In the genomic region with DNA sequence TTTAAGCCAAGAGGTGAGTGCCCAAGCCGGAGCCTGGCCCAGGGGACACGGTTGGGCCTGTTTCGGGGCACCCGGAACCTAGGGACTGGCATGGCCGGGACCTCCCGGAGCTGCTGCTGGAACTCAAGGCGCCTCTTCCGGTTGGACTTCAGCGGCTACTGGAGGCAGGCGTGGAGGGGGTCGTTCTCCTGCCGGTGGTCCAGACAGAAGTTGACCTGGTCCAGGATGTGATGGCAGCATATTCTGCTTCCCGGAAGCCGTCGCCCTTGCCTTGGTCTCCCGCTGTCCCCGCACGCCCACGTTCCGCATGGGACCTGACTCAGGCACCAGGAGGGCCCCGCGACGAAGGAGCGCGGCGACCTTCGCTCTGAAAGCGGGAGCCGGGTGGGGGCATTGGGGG, we compare ENCODE assay signal across 22 cellular contexts.
A peak's percentile ranks its signal among the peaks of the same experiment; 100 is the strongest.
DNase-seq lines count a peak whose midpoint lies in the region; ATAC-seq, FAIRE-seq and TF ChIP-seq lines count a peak whose summit lies in the region.
"Had no signal": no experiment of that assay in that cellular context is flagged by ENCODE, and none has a peak within 500 bp of the region (broad histone marks: within the 10 kb centered on the region; RNA-seq: fewer than 3 reads in every experiment).

No MANE protein-coding gene starts in this region.

- TF ChIP-seq POLR2A in HepG2 (IDR thresholded peaks at IDR 0.05; ENCODE audit: insufficient read depth in 1 of 2, low read depth in 2 of 2, low read length in 2 of 2) (no peak), right lobe of liver (IDR thresholded peaks at IDR 0.05) (no peak), testis (IDR thresholded peaks at IDR 0.05) (no peak)

- H2BK12ac ChIP-seq in neuronal stem cell (ENCODE audit: low read length) = no peak overlapping the region
- H2BK12ac ChIP-seq in mesenchymal stem cell (ENCODE audit: low read length in 2 of 2) = no peak overlapping the region

- H3K27ac ChIP-seq in HepG2 (ENCODE audit: extremely low read length, insufficient read depth, low read length) (no peak overlapping the region), right lobe of liver (no peak overlapping the region), RWPE1 (peak overlapping the region; percentile 7; the same call in 1 of the 2 replicates), neuronal stem cell (replicated peaks; ENCODE audit: low read length) (no peak overlapping the region), testis (no peak overlapping the region), mesenchymal stem cell (ENCODE audit: low read length, poor library complexity, severe bottlenecking) (no peak overlapping the region)
- H3K27ac ChIP-seq: 22Rv1, C4-2B had no signal

- H3K9me3 ChIP-seq in HepG2 (ENCODE audit: low read length) = no peaks in the 10 kb centered on the region
- H3K9me3 ChIP-seq in right lobe of liver = no peaks in the 10 kb centered on the region
- no peaks in the 10 kb centered on the region for H3K9me3 ChIP-seq in neuronal stem cell (replicated peaks in 1 of 2; ENCODE audit: control insufficient read depth in 2 of 2, insufficient read depth in 1 of 2, low read depth in 1 of 2, low read length in 2 of 2)
- no peaks in the 10 kb centered on the region for H3K9me3 ChIP-seq in testis
- no peaks in the 10 kb centered on the region for H3K9me3 ChIP-seq in mesenchymal stem cell (ENCODE audit: control insufficient read depth, low read length)
- H3K9me3 ChIP-seq: A549, Caco-2 had no signal

- POLR2A ChIA-PET in HepG2 (lab: Yijun Ruan, JAX) (no interaction called here), RWPE1 (lab: Yijun Ruan, JAX; ENCODE audit: low non-redundant PET) (no interaction called here)

- no peak for TF ChIP-seq RAD21 in HepG2 (CRISPR knock-in tag; IDR thresholded peaks at IDR 0.05)

- intact Hi-C loops in HepG2 (cut with micrococcal nuclease; ENCODE audit: unreplicated experiment) = no loop called here
- intact Hi-C loops in right lobe of liver (cut with DNase I) = loop anchor here in 1 of 2 donors (5.0 kb wide), 1 partner anchor 334 kb away; no protein-coding TSS in a partner anchor
- intact Hi-C loops in testis (cut with DNase I; ENCODE audit: low total_unique reads) = loop anchor here (5.0 kb wide), 1 partner anchor 339 kb away; no protein-coding TSS in a partner anchor

- WGBS in HepG2 (ENCODE audit: low lambda C conversion rate) = 85% methylated on average over 28 of the region's 29 CpGs
- WGBS in right lobe of liver (ENCODE audit: insufficient coverage, low coverage, low lambda C conversion rate, missing lambda C conversion rate) = 96% methylated on average over 9 of the region's 29 CpGs
- no CpG with 5 or more reads among the region's 29 CpGs for WGBS in neuronal stem cell (ENCODE audit: extremely low coverage in 2 of 2, insufficient read length in 2 of 2, insufficient replicate concordance in 1 of 2), 2 donors
- 70 to 75% methylated on average over 20 to 29 of the region's 29 CpGs for WGBS in testis, 2 donors
- 94% methylated on average over 29 of the region's 29 CpGs for WGBS in mesenchymal stem cell

- no peaks in the 10 kb centered on the region for H3K79me1 ChIP-seq in neuronal stem cell (ENCODE audit: low read depth, low read length)
- H3K79me1 ChIP-seq in mesenchymal stem cell (replicated peaks; ENCODE audit: low read length, poor library complexity, severe bottlenecking) = no peaks in the 10 kb centered on the region

- TF ChIP-seq CTCF in HepG2 (CRISPR knock-in tag; IDR thresholded peaks at IDR 0.05) (no peak), right lobe of liver (IDR thresholded peaks at IDR 0.05) (no peak), RWPE1 (conservative IDR thresholded peaks at IDR 0.05; ENCODE audit: low read depth) (no peak), testis (IDR thresholded peaks at IDR 0.05) (no peak)

- H2BK5ac ChIP-seq in neuronal stem cell (ENCODE audit: low read length) (no peak overlapping the region), mesenchymal stem cell (ENCODE audit: low read depth, low read length, poor library complexity, severe bottlenecking) (no peak overlapping the region)

- no peak overlapping the region for H2BK120ac ChIP-seq in neuronal stem cell (ENCODE audit: low read depth, low read length)
- H2BK120ac ChIP-seq in mesenchymal stem cell (ENCODE audit: low read depth, low read length) = no peak overlapping the region

- no peak overlapping the region for H2BK15ac ChIP-seq in neuronal stem cell (ENCODE audit: low read length)
- no peak overlapping the region for H2BK15ac ChIP-seq in mesenchymal stem cell (ENCODE audit: low read depth, poor library complexity, severe bottlenecking)

- H4K8ac ChIP-seq in neuronal stem cell (ENCODE audit: low read depth, low read length) (no peak overlapping the region), mesenchymal stem cell (ENCODE audit: low read length) (no peak overlapping the region)

- ATAC-seq in HepG2 (no peak), right lobe of liver (no peak), GM21390 (IDR thresholded peaks at IDR 0.05; ENCODE audit: unreplicated experiment) (no peak), GM21786 (IDR thresholded peaks at IDR 0.05; ENCODE audit: unreplicated experiment) (no peak)
- ATAC-seq: A549; CD8-positive, alpha-beta T cell had no signal

- FAIRE-seq in HepG2 (lab: Jason Lieb, UNC) = no peak
- FAIRE-seq: A549, D721Med, G401.6, GM12891, GM19239 had no signal

- no peak overlapping the region for H3K9ac ChIP-seq in HepG2 (ENCODE audit: insufficient read depth, low read depth, low read length)
- no peak overlapping the region for H3K9ac ChIP-seq in neuronal stem cell (ENCODE audit: low read depth, low read length, poor library complexity)
- no peak overlapping the region for H3K9ac ChIP-seq in mesenchymal stem cell (ENCODE audit: low read length)

- H3K4me2 ChIP-seq in HepG2 (ENCODE audit: low read depth, low read length) (no peak overlapping the region), neuronal stem cell (ENCODE audit: insufficient read depth, low read length, poor library complexity, severe bottlenecking) (no peak overlapping the region), mesenchymal stem cell (ENCODE audit: low read length, poor library complexity, severe bottlenecking) (no peak overlapping the region)
- H3K4me2 ChIP-seq: A549 had no signal

- no peak overlapping the region for H3K4me3 ChIP-seq in HepG2 (replicated peaks in 1 of 3; ENCODE audit: insufficient read depth in 1 of 3, low read depth in 2 of 3, low read length in 3 of 3)
- H3K4me3 ChIP-seq in right lobe of liver = no peak overlapping the region
- no peak overlapping the region for H3K4me3 ChIP-seq in neuronal stem cell (ENCODE audit: low read length in 2 of 2)
- peak overlapping the region; percentile 24 to 29 for H3K4me3 ChIP-seq in testis
- no peak overlapping the region for H3K4me3 ChIP-seq in mesenchymal stem cell (ENCODE audit: insufficient read depth in 1 of 2, low read depth in 1 of 2, low read length in 2 of 2)
- H3K4me3 ChIP-seq: A549 had no signal

- H4K91ac ChIP-seq in neuronal stem cell (ENCODE audit: low read depth, low read length, poor library complexity) (no peak overlapping the region), mesenchymal stem cell (ENCODE audit: low read length) (no peak overlapping the region)

- H3K79me2 ChIP-seq in HepG2 (ENCODE audit: insufficient read depth, low read length) = no peaks in the 10 kb centered on the region

- peak overlapping the region; percentile 40 for H2AK5ac ChIP-seq in neuronal stem cell (ENCODE audit: low read depth, low read length)
- H2AK5ac ChIP-seq in mesenchymal stem cell (ENCODE audit: low read length, severe bottlenecking) = no peak overlapping the region

- no peak overlapping the region for H3K23ac ChIP-seq in neuronal stem cell (ENCODE audit: low read depth, low read length, poor library complexity)
- H3K23ac ChIP-seq in mesenchymal stem cell (ENCODE audit: low read length in 2 of 2) = no peak overlapping the region

- H3K14ac ChIP-seq in neuronal stem cell (ENCODE audit: low read length) = peak overlapping the region; percentile 25
- H3K14ac ChIP-seq in mesenchymal stem cell (ENCODE audit: low read length in 2 of 2) = no peak overlapping the region

- in situ Hi-C loops in HepG2 (cut with HindIII; ENCODE audit: extremely low pct_ligation_motif_present, low pct_unique_long_range_greater_than_20kb) = loop anchor here (25.0 kb wide), 1 partner anchor 644 kb away; no protein-coding TSS in a partner anchor

- H2AFZ ChIP-seq in HepG2 (ENCODE audit: low read length) = no peak overlapping the region
- H2AFZ ChIP-seq in neuronal stem cell (ENCODE audit: low read length) = no peak overlapping the region
- no peak overlapping the region for H2AFZ ChIP-seq in mesenchymal stem cell (ENCODE audit: low read depth, low read length)

- no peak for TF ChIP-seq EP300 in HepG2 (IDR thresholded peaks at IDR 0.05; ENCODE audit: low read depth in 2 of 2, low read length in 2 of 2)
- TF ChIP-seq EP300 in HepG2 (CRISPR knock-in tag; IDR thresholded peaks at IDR 0.05; ENCODE audit: borderline replicate concordance) = no peak

- H3K27me3 ChIP-seq in HepG2 (ENCODE audit: control insufficient read depth in 1 of 2, insufficient read depth in 2 of 2, low read length in 2 of 2) (peaks cover 0 to 33% of the 10 kb centered on the region in 2 experiments; a peak in 2 of 5 replicates), right lobe of liver (no peaks in the 10 kb centered on the region), neuronal stem cell (ENCODE audit: control insufficient read depth in 3 of 3, insufficient read depth in 3 of 3, low read depth in 1 of 3, low read length in 3 of 3) (peaks cover 0 to 2% (median 0%) of the 10 kb centered on the region in 3 experiments), testis (no peaks in the 10 kb centered on the region), mesenchymal stem cell (ENCODE audit: control insufficient read depth in 1 of 2, insufficient read depth in 1 of 2, low read length in 2 of 2) (peaks cover 0 to 20% of the 10 kb centered on the region in 2 experiments)

- no peak for DNase-seq in HepG2 (ENCODE audit: low spot score)
- no peak for DNase-seq in right lobe of liver
- DNase-seq in RWPE1 (ENCODE audit: low spot score) = no peak
- DNase-seq in neuronal stem cell (ENCODE audit: low spot score) = no peak
- peak; percentile 19 for DNase-seq in testis
- DNase-seq in mesenchymal stem cell = no peak
- DNase-seq: AML-193; Caco-2; Calu3; CD4-positive, alpha-beta T cell; CD8-positive, alpha-beta T cell; DMS79 treated with DMSO at 0.1 percent for 48 hours; GF-D8 had no signal

- BruUV-seq in HepG2 (replicated peaks; lab: Mats Ljungman, UMichigan) = no TSS peak

- no peaks in the 10 kb centered on the region for H4K20me1 ChIP-seq in HepG2 (ENCODE audit: insufficient read depth, low read length)

- CTCF ChIA-PET in HepG2 (lab: Yijun Ruan, JAX; ENCODE audit: low intra/inter-chr PET ratio, low total read pairs) (no interaction called here), RWPE1 (lab: Yijun Ruan, JAX) (no interaction called here)

- no peak overlapping the region for H3K4ac ChIP-seq in neuronal stem cell (ENCODE audit: low read length)
- H3K4ac ChIP-seq in mesenchymal stem cell (ENCODE audit: low read depth in 1 of 2, low read length in 2 of 2) = no peak overlapping the region

- H3K18ac ChIP-seq in neuronal stem cell (ENCODE audit: low read length) (no peak overlapping the region), mesenchymal stem cell (ENCODE audit: low read depth in 1 of 2, low read length in 2 of 2) (no peak overlapping the region)

- H3K36me3 ChIP-seq in HepG2 (replicated peaks in 1 of 2; ENCODE audit: control insufficient read depth in 1 of 2, insufficient read depth in 2 of 2, low read length in 2 of 2) (no peaks in the 10 kb centered on the region), right lobe of liver (no peaks in the 10 kb centered on the region), neuronal stem cell (replicated peaks in 1 of 2; ENCODE audit: control insufficient read depth in 2 of 2, insufficient read depth in 2 of 2, low read length in 2 of 2) (no peaks in the 10 kb centered on the region), testis (ENCODE audit: low read depth, missing control alignments) (no peaks in the 10 kb centered on the region), mesenchymal stem cell (ENCODE audit: control insufficient read depth in 1 of 2, insufficient read depth in 2 of 2, low read depth in 1 of 2, low read length in 2 of 2) (no peaks in the 10 kb centered on the region)

- peaks cover 5% of the 10 kb centered on the region; the same call in 1 of the 2 replicates for H3K4me1 ChIP-seq in HepG2 (ENCODE audit: insufficient read depth, low read length)
- H3K4me1 ChIP-seq in right lobe of liver = no peaks in the 10 kb centered on the region
- no peaks in the 10 kb centered on the region for H3K4me1 ChIP-seq in neuronal stem cell (ENCODE audit: control insufficient read depth in 2 of 2, insufficient read depth in 1 of 2, low read depth in 1 of 2, low read length in 2 of 2)
- peaks cover 6% of the 10 kb centered on the region for H3K4me1 ChIP-seq in testis
- H3K4me1 ChIP-seq in mesenchymal stem cell (ENCODE audit: control insufficient read depth, insufficient read depth, low read depth, low read length) = peaks cover 2% of the 10 kb centered on the region
- H3K4me1 ChIP-seq: Caco-2 had no signal

Comparison
In these comparisons a context has a peak if more than half of its experiments do, and no peak if none do; other contexts are left out.
1. H3K4me3 ChIP-seq: peak in testis (2 of 2); none in HepG2 (0 of 3), right lobe of liver (0 of 3), neuronal stem cell (0 of 2) and mesenchymal stem cell (0 of 2).